ENCODE assay signal across 23 cellular contexts in genomic region chr22:19546680-19547079, GRCh38. TPM values are rescaled to one million over a fixed set of nuclear protein-coding genes. Genes with fewer than 3 reads are reported as not detected.
"Had no signal": no experiment of that assay in that cellular context is flagged by ENCODE, and none has a peak within 500 bp of the region (broad histone marks: within the 10 kb centered on the region; RNA-seq: fewer than 3 reads in every experiment).

No MANE protein-coding gene starts in this region.

- DNase-seq: activated CD4-positive, alpha-beta T cell treated with anti-CD3 and anti-CD28 coated beads for 4 hours; activated CD4-positive, alpha-beta T cell treated with anti-CD3 and anti-CD28 coated beads, Interleukin-2, amount 50 U/mL, for 4 hours; activated gamma-delta T cell; activated naive CD4-positive, alpha-beta T cell treated with anti-CD3 and anti-CD28 coated beads, Interleukin-2, amount 10 ng/mL, durations not matched to agents 7 days and 5 days; amniotic stem cell; brain microvascular endothelial cell; cortex of kidney; islet precursor cell; left ventricle myocardium inferior; mesendoderm; mucosa of descending colon; right cardiac atrium; spleen; stimulated activated naive CD4-positive, alpha-beta T cell; tibial artery; upper lobe of right lung had no signal

- H3K4me3 ChIP-seq: gastroesophageal sphincter, hepatocyte, left ventricle myocardium inferior, lung, mucosa of descending colon, spleen, suprapubic skin, tibial artery, upper lobe of right lung had no signal

- ATAC-seq: gastroesophageal sphincter; mucosa of descending colon; natural killer cell treated with Interleukin-12 subunit alpha and Interleukin-12 subunit beta and Interleukin-15 and Interleukin-18, amount 100 ng/mL, for 72 hours; right cardiac atrium; upper lobe of right lung had no signal

RNA-seq across cellular contexts. Expression of gene CLDN5, which starts 22.5 kb away (rescaled TPM):
- total RNA-seq: astrocyte; fibroblast of villous mesenchyme; natural killer cell treated with Interleukin-12 subunit alpha and Interleukin-12 subunit beta and Interleukin-15 and Interleukin-18, amount 100 ng/mL, for 72 hours had no signal
